Comparison of ENCODE assay signal across 8 cellular contexts in the genomic region with DNA sequence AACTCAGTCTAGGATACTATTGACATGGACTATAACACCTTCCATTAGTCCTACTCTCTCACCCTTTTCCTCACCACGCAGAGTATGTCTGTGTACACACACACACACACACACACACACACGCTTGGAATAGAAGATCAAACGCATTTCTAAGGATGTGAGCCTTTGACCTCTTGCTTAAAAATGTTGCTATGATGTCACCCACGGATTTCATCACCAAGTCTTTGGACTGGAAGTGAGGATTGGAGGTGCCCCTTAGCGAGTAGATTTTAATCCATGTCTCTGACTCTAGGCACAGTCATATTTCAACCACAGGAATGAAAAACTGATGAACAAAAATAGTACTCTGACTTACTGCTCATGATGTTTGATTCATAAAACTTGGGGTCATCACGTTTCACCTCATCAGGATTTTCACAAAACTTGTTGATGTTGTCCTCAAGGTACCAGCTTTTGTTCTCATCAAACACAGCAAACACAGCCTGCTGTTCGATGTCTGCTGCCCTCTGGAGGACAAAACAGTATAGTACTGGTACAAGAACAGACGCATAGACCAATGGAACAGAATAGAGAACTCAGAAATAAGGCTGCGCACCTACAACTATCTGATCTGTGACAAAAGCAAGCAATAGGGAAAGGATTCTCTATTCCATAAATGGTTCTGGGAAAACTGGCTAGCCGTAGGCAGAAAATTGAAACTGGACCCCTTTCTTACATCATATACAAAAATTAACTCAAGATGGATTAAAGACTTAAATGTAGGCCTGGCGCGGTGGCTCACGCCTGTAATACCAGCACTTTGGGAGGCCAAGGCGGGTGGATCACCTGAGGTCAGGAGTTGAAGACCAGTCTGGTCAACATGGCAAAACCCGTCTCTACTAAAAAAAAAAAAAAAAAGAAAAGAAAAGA. TPM values are rescaled to one million over a fixed set of nuclear protein-coding genes. Genes with fewer than 3 reads are reported as not detected.
DNase-seq lines count a peak whose midpoint lies in the region; ATAC-seq, FAIRE-seq and TF ChIP-seq lines count a peak whose summit lies in the region.

No MANE protein-coding gene starts in this region.

- H3K4me3 ChIP-seq in A549 (no peak overlapping the region), tibial nerve (no peak overlapping the region)

- ATAC-seq in A549 (peak; percentile 78 to 91), HG03378 (IDR thresholded peaks at IDR 0.05; ENCODE audit: unreplicated experiment) (peak; percentile 58)
- peak; percentile 93 for ATAC-seq in activated CD8-positive, alpha-beta T cell treated with anti-CD3 and anti-CD28 coated beads, Interleukin-2, amount 10 ng/mL, durations not matched to agents 7 days and 5 days
- ATAC-seq in natural killer cell treated with Interleukin-12 subunit alpha and Interleukin-12 subunit beta and Interleukin-15 and Interleukin-18, amount 100 ng/mL, for 72 hours = peak; percentile 60 to 73

- peak; percentile 83 to 86 for TF ChIP-seq RAD21 in A549 (conservative IDR thresholded peaks at IDR 0.05 in 1 of 2, IDR thresholded peaks at IDR 0.05 in 1 of 2)

- FAIRE-seq in A549 (lab: Jason Lieb, UNC) = peak; percentile 77

- POLR2A ChIA-PET in A549 (lab: Yijun Ruan, JAX) = interaction anchor here (1.0 to 4.0 kb wide), 2 partner anchors 60 to 80 kb away, joined by 3 to 18 read pairs; partner anchors contain the start of gene SLC19A2
- POLR2A ChIA-PET in activated CD8-positive, alpha-beta T cell treated with anti-CD3 and anti-CD28 coated beads, Interleukin-2, amount 10 ng/mL, durations not matched to agents 7 days and 5 days (lab: Charles Lee) = no interaction called here

- H3K36me3 ChIP-seq in tibial nerve = no peaks in the 10 kb centered on the region

- H3K27ac ChIP-seq in A549 (no peak overlapping the region), tibial nerve (peak overlapping the region in 1 of 4 donors; percentile 13)

- H3K36me3 Mint-ChIP-seq in activated CD8-positive, alpha-beta T cell treated with anti-CD3 and anti-CD28 coated beads, Interleukin-2, amount 10 ng/mL, durations not matched to agents 7 days and 5 days (ENCODE audit: low read depth) = no peaks in the 10 kb centered on the region
- no peaks in the 10 kb centered on the region for H3K36me3 Mint-ChIP-seq in natural killer cell treated with Interleukin-12 subunit alpha and Interleukin-12 subunit beta and Interleukin-15 and Interleukin-18, amount 100 ng/mL, for 72 hours

- TF ChIP-seq EP300 in A549 (IDR thresholded peaks at IDR 0.05) (no peak), tibial nerve (IDR thresholded peaks at IDR 0.05) (peak in 1 of 2 donors; percentile 65)

- 43% methylated on average over 15 of the region's 15 CpGs for WGBS in A549 (ENCODE audit: missing lambda C conversion rate)
- WGBS in tibial nerve, 2 donors = 50 to 55% methylated on average over 15 of the region's 15 CpGs

- no peaks in the 10 kb centered on the region for H3K27me3 ChIP-seq in tibial nerve

- no peak overlapping the region for H3K4me3 Mint-ChIP-seq in activated CD8-positive, alpha-beta T cell treated with anti-CD3 and anti-CD28 coated beads, Interleukin-2, amount 10 ng/mL, durations not matched to agents 7 days and 5 days
- no peak overlapping the region for H3K4me3 Mint-ChIP-seq in natural killer cell treated with Interleukin-12 subunit alpha and Interleukin-12 subunit beta and Interleukin-15 and Interleukin-18, amount 100 ng/mL, for 72 hours

- no peaks in the 10 kb centered on the region for H3K27me3 Mint-ChIP-seq in activated CD8-positive, alpha-beta T cell treated with anti-CD3 and anti-CD28 coated beads, Interleukin-2, amount 10 ng/mL, durations not matched to agents 7 days and 5 days (ENCODE audit: low read depth)
- peaks cover 0 to 8% of the 10 kb centered on the region in 2 donors for H3K27me3 Mint-ChIP-seq in natural killer cell treated with Interleukin-12 subunit alpha and Interleukin-12 subunit beta and Interleukin-15 and Interleukin-18, amount 100 ng/mL, for 72 hours

- H3K27ac Mint-ChIP-seq in activated CD8-positive, alpha-beta T cell treated with anti-CD3 and anti-CD28 coated beads, Interleukin-2, amount 10 ng/mL, durations not matched to agents 7 days and 5 days = no peak overlapping the region
- no peak overlapping the region for H3K27ac Mint-ChIP-seq in natural killer cell treated with Interleukin-12 subunit alpha and Interleukin-12 subunit beta and Interleukin-15 and Interleukin-18, amount 100 ng/mL, for 72 hours

- TF ChIP-seq CTCF in A549 (IDR thresholded peaks at IDR 0.05) = peak; percentile 82
- peak; percentile 74 for TF ChIP-seq CTCF in GM12873 (IDR thresholded peaks at IDR 0.05; ENCODE audit: insufficient read depth, low read depth, low read length, missing control alignments)
- TF ChIP-seq CTCF in tibial nerve (IDR thresholded peaks at IDR 0.05) = peak; percentile 73 to 89 (median 80)

- no peak overlapping the region for H3K4me2 ChIP-seq in A549

- TF ChIP-seq POLR2A in A549 (IDR thresholded peaks at IDR 0.05; ENCODE audit: low read length) (no peak), tibial nerve (IDR thresholded peaks at IDR 0.05) (no peak)

- DNase-seq in A549 (ENCODE audit: low read depth in 1 of 2, low spot score in 1 of 2) (peak in 1 of 2 experiments; percentile 74), NCI-H526 treated with DMSO at 0.1 percent for 48 hours (lab: John Stamatoyannopoulos, UW) (peak; percentile 75), fibroblast of gingiva (ENCODE audit: low read depth) (peak; percentile 73), tibial nerve (ENCODE audit: low spot score in 2 of 2) (peak in 1 of 2 donors; percentile 91)
- peak; percentile 77 for DNase-seq in activated CD8-positive, alpha-beta T cell treated with anti-CD3 and anti-CD28 coated beads, Interleukin-2, amount 10 ng/mL, durations not matched to agents 7 days and 5 days
- no peak for DNase-seq in natural killer cell treated with Interleukin-12 subunit alpha and Interleukin-12 subunit beta and Interleukin-15 and Interleukin-18, amount 100 ng/mL, for 72 hours (ENCODE audit: low spot score)

- H3K4me1 Mint-ChIP-seq in activated CD8-positive, alpha-beta T cell treated with anti-CD3 and anti-CD28 coated beads, Interleukin-2, amount 10 ng/mL, durations not matched to agents 7 days and 5 days (ENCODE audit: low read depth) = no peaks in the 10 kb centered on the region
- H3K4me1 Mint-ChIP-seq in natural killer cell treated with Interleukin-12 subunit alpha and Interleukin-12 subunit beta and Interleukin-15 and Interleukin-18, amount 100 ng/mL, for 72 hours (ENCODE audit: low read depth in 2 of 2) = no peaks in the 10 kb centered on the region

- H3K9me3 ChIP-seq in A549 = no peaks in the 10 kb centered on the region
- H3K9me3 ChIP-seq in tibial nerve = no peaks in the 10 kb centered on the region

- CTCF ChIA-PET in A549 (lab: Yijun Ruan, JAX) = interaction anchor here (0.5 to 4.0 kb wide), 42 partner anchors 10 to 1396 kb away, joined by 3 to 31 read pairs (median 4); partner anchors contain the start of genes CCDC181, METTL18 and SLC19A2
- CTCF ChIA-PET in activated CD8-positive, alpha-beta T cell treated with anti-CD3 and anti-CD28 coated beads, Interleukin-2, amount 10 ng/mL, durations not matched to agents 7 days and 5 days (lab: Charles Lee) = interaction anchor here (0.6 to 3.1 kb wide), 39 partner anchors 8 to 1204 kb away, joined by 3 to 19 read pairs (median 4); partner anchors contain the start of genes F5 and SLC19A2

- H3K4me1 ChIP-seq in A549 (no peaks in the 10 kb centered on the region), tibial nerve (no peaks in the 10 kb centered on the region)

- H3K9me3 Mint-ChIP-seq in activated CD8-positive, alpha-beta T cell treated with anti-CD3 and anti-CD28 coated beads, Interleukin-2, amount 10 ng/mL, durations not matched to agents 7 days and 5 days (ENCODE audit: insufficient read depth) = no peaks in the 10 kb centered on the region
- H3K9me3 Mint-ChIP-seq in natural killer cell treated with Interleukin-12 subunit alpha and Interleukin-12 subunit beta and Interleukin-15 and Interleukin-18, amount 100 ng/mL, for 72 hours = no peaks in the 10 kb centered on the region

TF ChIP-seq in A549, 52 proteins besides CTCF, POLR2A, EP300 and RAD21:
- peak; percentile 89 for TF ChIP-seq SMC3 (IDR thresholded peaks at IDR 0.05)
- no peak for TF ChIP-seq FOSL2 (IDR thresholded peaks at IDR 0.05)
- TF ChIP-seq FOSL2 (CRISPR knock-in tag; IDR thresholded peaks at IDR 0.05) = no peak

RNA-seq across cellular contexts. Expression of gene F5, which starts 39.9 kb away (rescaled TPM):
- polyA plus RNA-seq in A549 (2011; rRNA removed) (0.36 and 1.4 TPM in 2 replicates), A549 (2017; fragmentation: RNase III; extraction: RNeasy Plus Mini Kit Qiagen cat#74134 plus additional on column Dnase treatment) (0.03 to 0.04 TPM (median 0.04 TPM) in 3 replicates)
- polyA plus RNA-seq in A549 (2012; cell fraction: cytosol; rRNA removed) = 0.01 and 0.04 TPM in 2 replicates
- polyA plus RNA-seq in A549 (2012; cell fraction: nucleus; rRNA removed) = 0.06 and 0.22 TPM in 2 replicates
- 0.33 and 0.44 TPM in 2 replicates for polyA minus RNA-seq in A549 (2011; rRNA and poly(A)+ RNA removed)
- 1 to 10 TPM; 1.4 to 1.6 TPM for total RNA-seq in activated CD8-positive, alpha-beta T cell treated with anti-CD3 and anti-CD28 coated beads, Interleukin-2, amount 10 ng/mL, durations not matched to agents 7 days and 5 days
- under 1 TPM; 0.47 to 0.55 TPM for total RNA-seq in natural killer cell treated with Interleukin-12 subunit alpha and Interleukin-12 subunit beta and Interleukin-15 and Interleukin-18, amount 100 ng/mL, for 72 hours
- under 1 TPM in 3 of 4 donors, not detected in 1; 0.42 to 0.98 (median 0.60) TPM for total RNA-seq in tibial nerve
